ENCODE assay signal across 8 cellular contexts in the genomic region with DNA sequence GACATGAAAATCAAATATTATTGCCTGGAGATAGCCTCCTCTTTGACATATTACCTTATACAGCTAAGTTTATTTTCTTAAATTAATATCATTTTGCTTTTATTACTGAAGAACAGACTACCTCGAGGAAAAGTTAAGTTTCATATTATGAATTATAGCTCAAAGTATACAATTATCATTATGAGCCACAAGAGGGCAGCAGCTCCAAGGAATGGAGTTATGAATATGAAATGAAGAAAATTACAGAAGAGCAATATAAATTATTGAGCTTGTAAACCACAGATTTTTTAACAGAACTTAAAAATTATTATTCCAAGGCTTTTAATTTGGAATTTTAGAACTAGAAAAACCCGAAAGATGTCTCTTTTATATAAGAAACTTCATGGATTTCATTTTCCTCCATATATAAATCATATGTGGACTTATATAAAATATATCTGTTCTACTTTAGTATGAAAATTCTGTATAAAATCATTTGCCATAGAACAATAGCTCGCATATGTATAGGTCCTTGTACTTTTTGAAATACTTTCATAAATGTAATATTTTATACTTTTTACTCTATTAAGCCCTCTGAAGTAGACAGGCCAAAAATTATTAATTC. TPM values are rescaled to one million over a fixed set of nuclear protein-coding genes. Genes with fewer than 3 reads are reported as not detected.
DNase-seq lines count a peak whose midpoint lies in the region; ATAC-seq and TF ChIP-seq lines count a peak whose summit lies in the region.

No MANE protein-coding gene starts in this region.

- no peak overlapping the region for H3K4me3 ChIP-seq in mammary epithelial cell (replicated peaks in 1 of 3; ENCODE audit: insufficient read depth in 1 of 3, low read depth in 2 of 3, low read length in 3 of 3)

- dilution Hi-C loops in mammary epithelial cell (cut with HindIII; ENCODE audit: low sequenced_read_pairs) = no loop called here

- H3K4me3 Mint-ChIP-seq in CD4-positive, alpha-beta T cell = no peak overlapping the region
- H3K4me3 Mint-ChIP-seq in T-helper 2 cell treated with Interferon-gamma antibody and Interleukin-4, amounts not matched to agents 5 μg/mL and 100 μg/mL, for 36 hours = no peak overlapping the region

- intact Hi-C loops in CD4-positive, alpha-beta T cell (cut with DNase I, micrococcal nuclease) = loop anchor here (1.0 to 10.0 kb wide), 6 partner anchors 43 to 1361 kb away; no protein-coding TSS in a partner anchor
- intact Hi-C loops in mammary epithelial cell (cut with micrococcal nuclease) = loop anchor here (1.0 to 5.0 kb wide), 3 partner anchors 41 to 378 kb away; no protein-coding TSS in a partner anchor

- no peaks in the 10 kb centered on the region for H4K20me1 ChIP-seq in mammary epithelial cell (ENCODE audit: insufficient read depth, low read length)

- peak in 5 of 10 experiments; percentile 1 to 17 (median 4) for DNase-seq in CD4-positive, alpha-beta T cell
- peak; percentile 68 for DNase-seq in OCI-M1 (lab: John Stamatoyannopoulos, UW)
- peak; percentile 11 for DNase-seq in mammary epithelial cell
- DNase-seq in lung microvascular endothelial cell (ENCODE audit: low read depth in 2 of 2) = peak; percentile 50 to 56
- DNase-seq in T-helper 2 cell treated with Interferon-gamma antibody and Interleukin-4, amounts not matched to agents 5 μg/mL and 100 μg/mL, for 36 hours (ENCODE audit: low spot score) = no peak

- BruUV-seq in mammary epithelial cell (replicated peaks; lab: Mats Ljungman, UMichigan) = no TSS peak

- H3K4me1 Mint-ChIP-seq in CD4-positive, alpha-beta T cell (ENCODE audit: low read depth) = no peaks in the 10 kb centered on the region
- no peaks in the 10 kb centered on the region for H3K4me1 Mint-ChIP-seq in T-helper 2 cell treated with Interferon-gamma antibody and Interleukin-4, amounts not matched to agents 5 μg/mL and 100 μg/mL, for 36 hours (ENCODE audit: low read depth)

- H3K27me3 Mint-ChIP-seq in CD4-positive, alpha-beta T cell = peaks cover 27% of the 10 kb centered on the region
- peaks cover 3% of the 10 kb centered on the region for H3K27me3 Mint-ChIP-seq in T-helper 2 cell treated with Interferon-gamma antibody and Interleukin-4, amounts not matched to agents 5 μg/mL and 100 μg/mL, for 36 hours (ENCODE audit: low read depth)

- POLR2A ChIA-PET in CD4-positive, alpha-beta T cell (lab: Charles Lee) = interaction anchor here (0.6 to 1.1 kb wide), 3 partner anchors 41 to 58 kb away, joined by 3 to 4 read pairs (median 4); no protein-coding TSS in a partner anchor

- no peak overlapping the region for H3K27ac Mint-ChIP-seq in CD4-positive, alpha-beta T cell
- no peak overlapping the region for H3K27ac Mint-ChIP-seq in T-helper 2 cell treated with Interferon-gamma antibody and Interleukin-4, amounts not matched to agents 5 μg/mL and 100 μg/mL, for 36 hours

- no peaks in the 10 kb centered on the region for H3K79me2 ChIP-seq in mammary epithelial cell (ENCODE audit: insufficient read depth, low read length)

- H3K36me3 ChIP-seq in mammary epithelial cell (ENCODE audit: insufficient read depth, low read length) = no peaks in the 10 kb centered on the region

- ATAC-seq in CD4-positive, alpha-beta T cell (ENCODE audit: poor library complexity) = no peak
- ATAC-seq in GM18508 (IDR thresholded peaks at IDR 0.05; ENCODE audit: insufficient read depth, unreplicated experiment) (peak; percentile 57), HG03460 (IDR thresholded peaks at IDR 0.05; ENCODE audit: unreplicated experiment) (peak; percentile 66), GM19324 (IDR thresholded peaks at IDR 0.05; ENCODE audit: low FRiP score, unreplicated experiment) (no peak)

- H3K27me3 ChIP-seq in CD4-positive, alpha-beta T cell (ENCODE audit: control insufficient read depth, insufficient read depth, low read length) = peaks cover 5% of the 10 kb centered on the region
- no peaks in the 10 kb centered on the region for H3K27me3 ChIP-seq in mammary epithelial cell (ENCODE audit: insufficient read depth, low read length)

- H3K4me1 ChIP-seq in mammary epithelial cell (ENCODE audit: insufficient read depth, low read length) = no peaks in the 10 kb centered on the region

- in situ Hi-C loops in mammary epithelial cell (cut with MboI; ENCODE audit: low sequenced_read_pairs in 2 of 2) = no loop called here

- CTCF ChIA-PET in CD4-positive, alpha-beta T cell (lab: Charles Lee) = interaction anchor here (0.8 to 1.2 kb wide), 6 partner anchors 13 to 377 kb away, joined by 3 to 12 read pairs (median 4); a partner anchor contains a TSS
- CTCF ChIA-PET in mammary epithelial cell (lab: Charles Lee; ENCODE audit: low non-redundant PET) = interaction anchor here (0.6 to 1.1 kb wide), 6 partner anchors 40 to 378 kb away, joined by 3 to 7 read pairs (median 4); a partner anchor contains a TSS

- no peaks in the 10 kb centered on the region for H3K9me3 ChIP-seq in CD4-positive, alpha-beta T cell (ENCODE audit: control insufficient read depth, low read length)
- H3K9me3 ChIP-seq in mammary epithelial cell (replicated peaks; ENCODE audit: insufficient read depth, low read length) = no peaks in the 10 kb centered on the region

- H3K4me2 ChIP-seq in mammary epithelial cell (ENCODE audit: insufficient read depth, low read depth, low read length) = peak overlapping the region; percentile 67

- no peak overlapping the region for H2AFZ ChIP-seq in mammary epithelial cell (ENCODE audit: low read depth, low read length)

- no peaks in the 10 kb centered on the region for H3K36me3 Mint-ChIP-seq in CD4-positive, alpha-beta T cell (ENCODE audit: low read depth)
- no peaks in the 10 kb centered on the region for H3K36me3 Mint-ChIP-seq in T-helper 2 cell treated with Interferon-gamma antibody and Interleukin-4, amounts not matched to agents 5 μg/mL and 100 μg/mL, for 36 hours (ENCODE audit: low read depth)

- H3K9me3 Mint-ChIP-seq in CD4-positive, alpha-beta T cell = no peaks in the 10 kb centered on the region
- H3K9me3 Mint-ChIP-seq in T-helper 2 cell treated with Interferon-gamma antibody and Interleukin-4, amounts not matched to agents 5 μg/mL and 100 μg/mL, for 36 hours = no peaks in the 10 kb centered on the region

- TF ChIP-seq CTCF in CD4-positive, alpha-beta T cell (IDR thresholded peaks at IDR 0.05) = peak; percentile 86
- TF ChIP-seq CTCF in mammary epithelial cell (conservative IDR thresholded peaks at IDR 0.05 in 1 of 2, IDR thresholded peaks at IDR 0.05 in 1 of 2; ENCODE audit: extremely low read depth in 1 of 2, insufficient read depth in 1 of 2, low read depth in 1 of 2, low read length in 2 of 2) = peak; percentile 63 to 67

- WGBS in mammary epithelial cell (ENCODE audit: low coverage, missing lambda C conversion rate) = 3% methylated on average over 3 of the region's 3 CpGs

- H3K27ac ChIP-seq in CD4-positive, alpha-beta T cell (ENCODE audit: low read depth, low read length) = no peak overlapping the region
- H3K27ac ChIP-seq in mammary epithelial cell (ENCODE audit: insufficient read depth, low read depth, low read length) = no peak overlapping the region

- no peak overlapping the region for H3K9ac ChIP-seq in mammary epithelial cell (ENCODE audit: insufficient read depth, low read length)

RNA-seq across cellular contexts. Expression of a gene that starts 40.1 kb away (rescaled TPM):
- total RNA-seq in CD4-positive, alpha-beta T cell = not detected
- total RNA-seq in mammary epithelial cell (1 to 10 TPM in 1 of 2 donors, under 1 TPM in 1; 0.26 to 1.5 TPM), lung microvascular endothelial cell (under 0.01 and 0.20 TPM in 2 replicates)
- 0.03 TPM for polyA plus RNA-seq in mammary epithelial cell
- not detected for polyA minus RNA-seq in mammary epithelial cell

Comparison
In these comparisons a context has a peak if more than half of its experiments do, and no peak if none do; other contexts are left out.
1. ATAC-seq: peak in GM18508 (single experiment) and HG03460 (single experiment); none in CD4-positive, alpha-beta T cell (single experiment) and GM19324 (single experiment).